Comparison of ENCODE assay signal across 29 cellular contexts in the genomic region with DNA sequence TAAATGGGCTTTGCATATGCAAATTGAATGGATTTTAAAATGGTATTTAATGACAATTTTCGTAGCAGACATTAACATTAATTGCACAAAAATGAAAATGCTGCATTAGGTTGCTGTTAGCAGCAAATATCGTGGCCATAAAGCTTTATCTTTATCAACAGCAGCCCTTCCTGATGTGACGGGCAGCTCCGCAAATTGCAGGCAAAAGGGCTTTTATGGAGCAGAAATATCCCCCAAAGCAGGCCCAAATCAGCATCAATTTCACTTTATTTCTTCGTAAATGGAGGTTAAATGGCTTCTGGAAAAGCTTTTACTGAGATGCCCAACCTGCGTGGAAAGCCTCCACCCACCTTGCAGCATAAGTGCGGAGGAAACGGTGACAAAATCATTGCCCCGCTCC.
A peak's percentile ranks its signal among the peaks of the same experiment; 100 is the strongest.
DNase-seq lines count a peak whose midpoint lies in the region; ATAC-seq, FAIRE-seq and TF ChIP-seq lines count a peak whose summit lies in the region.
"Had no signal": no experiment of that assay in that cellular context is flagged by ENCODE, and none has a peak within 500 bp of the region (broad histone marks: within the 10 kb centered on the region; RNA-seq: fewer than 3 reads in every experiment).

No MANE protein-coding gene starts in this region.

- FAIRE-seq in urothelium cell line (lab: Jason Lieb, UNC) = no peak
- FAIRE-seq: A204.1, GM12878, GM12892, GM18507 had no signal

- H2AK5ac ChIP-seq in mesendoderm (ENCODE audit: low read length) = no peak overlapping the region

- no peak for TF ChIP-seq CTCF in GM23338 (conservative IDR thresholded peaks at IDR 0.05; ENCODE audit: low read depth in 2 of 2)
- no peak for TF ChIP-seq CTCF in chondrocyte (IDR thresholded peaks at IDR 0.05)

- DNase-seq in GM23338 (ENCODE audit: low spot score) (no peak), NCI-H526 treated with DMSO at 0.1 percent for 48 hours (lab: John Stamatoyannopoulos, UW) (peak; percentile 2), chondrocyte (ENCODE audit: low spot score) (peak; percentile 0), mesendoderm (no peak), NCI-H2171 (lab: John Stamatoyannopoulos, UW) (no peak), urothelium cell line (ENCODE audit: low spot score) (no peak)
- no peak for DNase-seq in stimulated activated CD4-positive, alpha-beta T cell treated with anti-CD3 and anti-CD28 coated beads, Interleukin-2, amount 100 ng/mL, for 48 hours
- DNase-seq: 8988T; ACHN; BE2C; C1 segment of cervical spinal cord; CD4-positive, alpha-beta memory T cell; CD4-positive, CD25-positive, alpha-beta regulatory T cell; CD8-positive, alpha-beta memory T cell; COR-L47; DMS 273 treated with DMSO at 0.1 percent for 48 hours; DMS153; DMS53; DMS79; DND-41; EL; GDM1 had no signal

- H3K27me3 Mint-ChIP-seq in GM23338 (ENCODE audit: insufficient read depth, low read depth, poor library complexity) = no peaks in the 10 kb centered on the region
- peaks cover 24% of the 10 kb centered on the region for H3K27me3 Mint-ChIP-seq in chondrocyte (ENCODE audit: low read depth)

- no peak overlapping the region for H3K27ac Mint-ChIP-seq in GM23338
- H3K27ac Mint-ChIP-seq in chondrocyte (ENCODE audit: unreplicated experiment) = no peak overlapping the region
- H3K27ac Mint-ChIP-seq: CD4-positive, alpha-beta memory T cell; CD4-positive, CD25-positive, alpha-beta regulatory T cell; CD8-positive, alpha-beta memory T cell had no signal

- H3K4me2 ChIP-seq in GM23338 (peak overlapping the region; percentile 56), mesendoderm (ENCODE audit: low read length) (no peak overlapping the region)
- H3K4me2 ChIP-seq: BLaER1 had no signal

- H3K9me3 Mint-ChIP-seq in GM23338 = no peaks in the 10 kb centered on the region
- no peaks in the 10 kb centered on the region for H3K9me3 Mint-ChIP-seq in chondrocyte (ENCODE audit: low read depth)
- H3K9me3 Mint-ChIP-seq: CD14-positive monocyte; CD4-positive, alpha-beta memory T cell; CD4-positive, CD25-positive, alpha-beta regulatory T cell; CD8-positive, alpha-beta memory T cell had no signal

- no peak overlapping the region for H2BK120ac ChIP-seq in mesendoderm (ENCODE audit: low read depth, low read length)

- no peak overlapping the region for H4K5ac ChIP-seq in mesendoderm (ENCODE audit: low read length)

- H3K79me2 ChIP-seq in GM23338 (replicated peaks; ENCODE audit: insufficient read depth) (no peaks in the 10 kb centered on the region), mesendoderm (ENCODE audit: control insufficient read depth, insufficient read depth, low read length) (no peaks in the 10 kb centered on the region)

- H3K9me2 ChIP-seq in GM23338 (ENCODE audit: insufficient read depth) = no peaks in the 10 kb centered on the region

- H3K4me3 ChIP-seq in GM23338 (no peak overlapping the region), mesendoderm (ENCODE audit: low read length) (no peak overlapping the region)
- H3K4me3 ChIP-seq: BLaER1, GM12878 had no signal

- no peak overlapping the region for H3K4ac ChIP-seq in mesendoderm (ENCODE audit: low read depth, low read length)

- H3K36me3 Mint-ChIP-seq in GM23338 (ENCODE audit: low read depth) = no peaks in the 10 kb centered on the region
- no peaks in the 10 kb centered on the region for H3K36me3 Mint-ChIP-seq in chondrocyte (ENCODE audit: low read depth)
- H3K36me3 Mint-ChIP-seq: CD14-positive monocyte; CD4-positive, alpha-beta memory T cell; CD4-positive, CD25-positive, alpha-beta regulatory T cell; CD8-positive, alpha-beta memory T cell had no signal

- no CpG with 5 or more reads among the region's 9 CpGs for WGBS in mesendoderm (ENCODE audit: extremely low coverage, insufficient coverage, low lambda C conversion rate)

- H3K27ac ChIP-seq in GM23338 (ENCODE audit: low read depth) = no peak overlapping the region
- H3K27ac ChIP-seq in mesendoderm (ENCODE audit: low read depth, low read length) = no peak overlapping the region
- H3K27ac ChIP-seq: BLaER1 had no signal

- H3K4me1 ChIP-seq in GM23338 (ENCODE audit: insufficient read depth) (peaks cover 15% of the 10 kb centered on the region), mesendoderm (ENCODE audit: control insufficient read depth, low read depth, low read length) (peaks cover 2% of the 10 kb centered on the region)

- H3K4me3 Mint-ChIP-seq in GM23338 (no peak overlapping the region), chondrocyte (ENCODE audit: unreplicated experiment) (no peak overlapping the region)
- H3K4me3 Mint-ChIP-seq: CD4-positive, alpha-beta memory T cell; CD4-positive, CD25-positive, alpha-beta regulatory T cell; CD8-positive, alpha-beta memory T cell had no signal

- no peak overlapping the region for H3K23ac ChIP-seq in mesendoderm (ENCODE audit: low read length)

- H4K20me1 ChIP-seq in GM23338 (replicated peaks; ENCODE audit: insufficient read depth) = no peaks in the 10 kb centered on the region; the same call in 1 of the 2 replicates
- H4K20me1 ChIP-seq: BLaER1 had no signal

- no peak overlapping the region for H3K9ac ChIP-seq in mesendoderm (ENCODE audit: low read length)
- H3K9ac ChIP-seq: BLaER1 had no signal

- no peaks in the 10 kb centered on the region for H3F3A ChIP-seq in GM23338 (replicated peaks; ENCODE audit: low read depth)

- H3K4me1 Mint-ChIP-seq in GM23338 = peaks cover 30% of the 10 kb centered on the region
- peaks cover 7% of the 10 kb centered on the region for H3K4me1 Mint-ChIP-seq in chondrocyte (ENCODE audit: low read depth)

- H3K27me3 ChIP-seq in GM23338 (ENCODE audit: insufficient read depth) (no peaks in the 10 kb centered on the region), mesendoderm (ENCODE audit: insufficient read depth, low read length, poor library complexity) (no peaks in the 10 kb centered on the region)
- H3K27me3 ChIP-seq: BE2C, BLaER1 had no signal

- H3K56ac ChIP-seq in mesendoderm (ENCODE audit: low read length) = peak overlapping the region; percentile 18

- no peaks in the 10 kb centered on the region for H3K79me1 ChIP-seq in mesendoderm (ENCODE audit: low read length)

- no peak overlapping the region for H4K8ac ChIP-seq in mesendoderm (ENCODE audit: low read depth, low read length)

- H3K36me3 ChIP-seq in GM23338 (ENCODE audit: insufficient read depth) = no peaks in the 10 kb centered on the region
- no peaks in the 10 kb centered on the region for H3K36me3 ChIP-seq in mesendoderm (ENCODE audit: control insufficient read depth, insufficient read depth, low read length)
- H3K36me3 ChIP-seq: BE2C, BLaER1 had no signal

- ATAC-seq in GM23338 (no peak), HG03280 (IDR thresholded peaks at IDR 0.05; ENCODE audit: unreplicated experiment) (no peak)
- ATAC-seq: GM12878 had no signal

- no peak overlapping the region for H2BK5ac ChIP-seq in mesendoderm (ENCODE audit: low read length)

- no peak overlapping the region for H2BK15ac ChIP-seq in mesendoderm (replicated peaks; ENCODE audit: low read depth)

- no peak overlapping the region for H3K18ac ChIP-seq in mesendoderm (ENCODE audit: low read length)

- H2AFZ ChIP-seq in GM23338 = no peak overlapping the region

TF ChIP-seq in GM23338, 12 proteins besides CTCF, POLR2A, EP300 and RAD21:
- no peak for TF ChIP-seq POLR2AphosphoS5 (IDR thresholded peaks at IDR 0.05; ENCODE audit: low read depth)
- TF ChIP-seq ETS1 (IDR thresholded peaks at IDR 0.05) = no peak
- no peak for TF ChIP-seq EZH2phosphoT487 (IDR thresholded peaks at IDR 0.05; ENCODE audit: unreplicated experiment)

Comparison
In these comparisons a context has a peak if more than half of its experiments do, and no peak if none do; other contexts are left out.
1. DNase-seq: peak in NCI-H526 treated with DMSO at 0.1 percent for 48 hours (single experiment) and chondrocyte (single experiment); none in GM23338 (single experiment), mesendoderm (single experiment), stimulated activated CD4-positive, alpha-beta T cell treated with anti-CD3 and anti-CD28 coated beads, Interleukin-2, amount 100 ng/mL, for 48 hours (0 of 2), NCI-H2171 (single experiment) and urothelium cell line (single experiment).